ENCODE assay signal across 1 cellular context in the genomic region with DNA sequence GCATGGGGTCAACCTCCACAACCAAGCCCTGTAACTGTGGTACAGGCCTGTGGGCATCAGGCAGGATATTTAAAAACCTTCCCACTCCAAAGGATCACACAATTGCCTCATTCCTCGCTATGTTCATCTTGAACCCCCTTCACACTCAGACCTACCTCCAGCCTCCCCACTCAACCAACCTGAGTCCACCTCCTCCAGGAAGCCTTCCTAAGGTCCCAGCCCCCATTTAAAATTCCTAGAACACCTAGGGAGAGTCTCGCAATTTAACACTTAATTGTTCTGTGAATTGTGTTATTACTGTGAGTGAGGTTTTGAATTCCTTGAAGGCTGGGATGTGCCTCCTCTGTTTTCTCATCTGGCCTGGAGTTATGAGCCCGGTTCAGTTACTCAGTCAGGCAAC.
TF ChIP-seq lines count a peak whose summit lies in the region.

No MANE protein-coding gene starts in this region.

TF ChIP-seq in GM23338, 12 proteins besides CTCF, POLR2A, EP300 and RAD21 (continued from another document):
- TF ChIP-seq, protein P1, sequence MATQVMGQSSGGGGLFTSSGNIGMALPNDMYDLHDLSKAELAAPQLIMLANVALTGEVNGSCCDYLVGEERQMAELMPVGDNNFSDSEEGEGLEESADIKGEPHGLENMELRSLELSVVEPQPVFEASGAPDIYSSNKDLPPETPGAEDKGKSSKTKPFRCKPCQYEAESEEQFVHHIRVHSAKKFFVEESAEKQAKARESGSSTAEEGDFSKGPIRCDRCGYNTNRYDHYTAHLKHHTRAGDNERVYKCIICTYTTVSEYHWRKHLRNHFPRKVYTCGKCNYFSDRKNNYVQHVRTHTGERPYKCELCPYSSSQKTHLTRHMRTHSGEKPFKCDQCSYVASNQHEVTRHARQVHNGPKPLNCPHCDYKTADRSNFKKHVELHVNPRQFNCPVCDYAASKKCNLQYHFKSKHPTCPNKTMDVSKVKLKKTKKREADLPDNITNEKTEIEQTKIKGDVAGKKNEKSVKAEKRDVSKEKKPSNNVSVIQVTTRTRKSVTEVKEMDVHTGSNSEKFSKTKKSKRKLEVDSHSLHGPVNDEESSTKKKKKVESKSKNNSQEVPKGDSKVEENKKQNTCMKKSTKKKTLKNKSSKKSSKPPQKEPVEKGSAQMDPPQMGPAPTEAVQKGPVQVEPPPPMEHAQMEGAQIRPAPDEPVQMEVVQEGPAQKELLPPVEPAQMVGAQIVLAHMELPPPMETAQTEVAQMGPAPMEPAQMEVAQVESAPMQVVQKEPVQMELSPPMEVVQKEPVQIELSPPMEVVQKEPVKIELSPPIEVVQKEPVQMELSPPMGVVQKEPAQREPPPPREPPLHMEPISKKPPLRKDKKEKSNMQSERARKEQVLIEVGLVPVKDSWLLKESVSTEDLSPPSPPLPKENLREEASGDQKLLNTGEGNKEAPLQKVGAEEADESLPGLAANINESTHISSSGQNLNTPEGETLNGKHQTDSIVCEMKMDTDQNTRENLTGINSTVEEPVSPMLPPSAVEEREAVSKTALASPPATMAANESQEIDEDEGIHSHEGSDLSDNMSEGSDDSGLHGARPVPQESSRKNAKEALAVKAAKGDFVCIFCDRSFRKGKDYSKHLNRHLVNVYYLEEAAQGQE (IDR thresholded peaks at IDR 0.05; ENCODE audit: unreplicated experiment) = no peak
- no peak for TF ChIP-seq CREB1 (CRISPR knock-in tag; IDR thresholded peaks at IDR 0.05; ENCODE audit: low read depth)
- TF ChIP-seq STAT1 (IDR thresholded peaks at IDR 0.05; ENCODE audit: unreplicated experiment) = no peak
- no peak for TF ChIP-seq ZNF114 (CRISPR knock-in tag; IDR thresholded peaks at IDR 0.05)
